1 cellular context compared by ENCODE assay signal in the genomic region with DNA sequence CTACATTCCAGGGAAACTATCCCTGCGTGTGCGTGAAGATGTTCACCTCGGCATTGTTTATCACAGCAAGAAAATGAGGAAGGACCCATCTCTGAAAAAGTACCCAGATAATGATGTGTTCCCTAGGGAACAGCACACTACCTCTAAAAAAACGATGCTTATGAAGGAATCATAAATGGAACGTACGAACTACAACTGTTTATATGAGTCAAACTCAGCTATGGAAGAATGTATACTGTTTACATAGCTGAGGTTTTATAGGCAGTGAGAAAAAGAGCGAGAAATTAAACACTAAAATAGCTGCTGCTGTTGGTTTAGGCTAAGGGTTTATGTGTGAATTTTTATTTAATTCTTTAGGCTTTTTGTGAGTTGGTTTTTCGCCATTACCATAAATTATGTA.
TF ChIP-seq lines count a peak whose summit lies in the region.

No MANE protein-coding gene starts in this region.

TF ChIP-seq in GM23338, 12 proteins besides CTCF, POLR2A, EP300 and RAD21 (continued from another document):
- no peak for TF ChIP-seq CREB1 (CRISPR knock-in tag; IDR thresholded peaks at IDR 0.05; ENCODE audit: low read depth)
- no peak for TF ChIP-seq EZH2 (IDR thresholded peaks at IDR 0.05; ENCODE audit: low read depth, unreplicated experiment)
- no peak for TF ChIP-seq EZH2phosphoT487 (IDR thresholded peaks at IDR 0.05; ENCODE audit: unreplicated experiment)
